Comparison of ENCODE assay signal across 28 cellular contexts in genomic region chr13:20037908-20038307, GRCh38.
"Had no signal": no experiment of that assay in that cellular context is flagged by ENCODE, and none has a peak within 500 bp of the region (broad histone marks: within the 10 kb centered on the region; RNA-seq: fewer than 3 reads in every experiment).

No MANE protein-coding gene starts in this region.

- ATAC-seq: effector memory CD8-positive, alpha-beta T cell; esophagus mucosa; foreskin keratinocyte; gastrocnemius medialis; gastroesophageal sphincter; heart left ventricle; heart right ventricle had no signal

- H3K4me3 ChIP-seq: colonic mucosa, coronary artery, dorsolateral prefrontal cortex, esophagus muscularis mucosa, esophagus squamous epithelium, gastrocnemius medialis, gastroesophageal sphincter, heart left ventricle, heart right ventricle had no signal

- DNase-seq: colonic mucosa; cortex of kidney; dermis blood vessel endothelial cell; dorsolateral prefrontal cortex; effector CD4-positive, alpha-beta T cell; effector CD8-positive, alpha-beta T cell; effector memory CD4-positive, alpha-beta T cell; effector memory CD8-positive, alpha-beta T cell; endodermal cell; erythroblast; esophagus squamous epithelium; foreskin fibroblast; foreskin keratinocyte; foreskin melanocyte; gastrocnemius medialis; glutamatergic neuron; head of caudate nucleus; heart left ventricle; heart right ventricle had no signal

- H3K36me3 ChIP-seq: colonic mucosa had no signal

- H3K4me1 ChIP-seq: colonic mucosa, foreskin keratinocyte, gastroesophageal sphincter had no signal

- H3K27me3 ChIP-seq: colonic mucosa, dorsolateral prefrontal cortex, esophagus muscularis mucosa, esophagus squamous epithelium, foreskin keratinocyte, gastrocnemius medialis, gastroesophageal sphincter, heart left ventricle, heart right ventricle had no signal

- H3K9me3 ChIP-seq: colonic mucosa, esophagus muscularis mucosa, esophagus squamous epithelium, gastrocnemius medialis, gastroesophageal sphincter had no signal

- FAIRE-seq: colon, endometrium, endothelial cell of umbilical vein, frontal cortex had no signal

- H3K27ac ChIP-seq: colonic mucosa, coronary artery, dorsolateral prefrontal cortex, epithelial cell of prostate, esophagus muscularis mucosa, esophagus squamous epithelium, foreskin keratinocyte, gastrocnemius medialis, gastroesophageal sphincter, heart left ventricle, heart right ventricle had no signal
